ENCODE assay signal across 8 cellular contexts in the genomic region with DNA sequence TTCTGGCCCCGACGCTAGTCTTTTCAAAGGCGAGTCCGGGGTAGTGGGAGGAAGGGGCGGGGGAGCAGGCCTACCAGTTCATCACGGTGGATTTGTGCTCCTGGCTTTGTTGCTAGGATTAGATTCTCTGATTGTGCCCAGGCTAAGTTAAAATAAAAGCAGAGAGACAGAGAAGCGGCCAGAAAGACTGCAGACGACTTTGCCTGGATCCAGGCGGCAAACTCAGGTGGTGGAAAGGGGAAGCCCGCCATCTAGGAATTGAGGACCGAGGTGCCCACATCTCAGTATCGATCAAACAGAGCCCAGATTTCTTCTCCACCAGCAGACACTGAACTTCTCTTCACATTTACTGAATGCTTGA. TPM values are rescaled to one million over a fixed set of nuclear protein-coding genes. Genes with fewer than 3 reads are reported as not detected.
A peak's percentile ranks its signal among the peaks of the same experiment; 100 is the strongest.
DNase-seq lines count a peak whose midpoint lies in the region; ATAC-seq and TF ChIP-seq lines count a peak whose summit lies in the region.

No MANE protein-coding gene starts in this region.

- 6 to 16% methylated on average over 9 to 12 of the region's 12 CpGs for WGBS in esophagus squamous epithelium, 2 donors

- H3K9me3 ChIP-seq in esophagus squamous epithelium (no peaks in the 10 kb centered on the region), uterus (no peaks in the 10 kb centered on the region)

- peak overlapping the region; percentile 83 for H3K4me3 Mint-ChIP-seq in osteocyte (ENCODE audit: unreplicated experiment)

- intact Hi-C loops in esophagus squamous epithelium (cut with DNase I): no loop called here
- intact Hi-C loops in uterus (cut with DNase I; ENCODE audit: low total_unique reads): no loop called here

- H3K27ac ChIP-seq in esophagus squamous epithelium: no peak overlapping the region
- H3K27ac ChIP-seq in uterus: no peak overlapping the region

- H3K36me3 ChIP-seq in esophagus squamous epithelium: no peaks in the 10 kb centered on the region
- no peaks in the 10 kb centered on the region for H3K36me3 ChIP-seq in uterus

- H3K9me3 Mint-ChIP-seq in osteocyte (ENCODE audit: unreplicated experiment): no peaks in the 10 kb centered on the region

- TF ChIP-seq POLR2A in esophagus squamous epithelium (IDR thresholded peaks at IDR 0.05): no peak
- TF ChIP-seq POLR2A in uterus (IDR thresholded peaks at IDR 0.05): no peak

- H3K27me3 ChIP-seq in esophagus squamous epithelium: peaks cover 0 to 88% (median 13%) of the 10 kb centered on the region in 4 donors
- H3K27me3 ChIP-seq in uterus: peaks cover 0 to 34% of the 10 kb centered on the region in 2 donors

- H3K27me3 Mint-ChIP-seq in osteocyte (ENCODE audit: unreplicated experiment): peaks cover 8% of the 10 kb centered on the region

- TF ChIP-seq CTCF in esophagus squamous epithelium (IDR thresholded peaks at IDR 0.05) (no peak), osteocyte (IDR thresholded peaks at IDR 0.05) (no peak), uterus (IDR thresholded peaks at IDR 0.05) (no peak)

- peak overlapping the region in 3 of 4 donors; percentile 42 to 65 (median 45) for H3K4me3 ChIP-seq in esophagus squamous epithelium
- H3K4me3 ChIP-seq in uterus: peak overlapping the region in 1 of 2 donors; percentile 4

- DNase-seq in Caki2 (ENCODE audit: low read depth) (peak; percentile 1), NCI-H345 (lab: John Stamatoyannopoulos, UW) (peak; percentile 79), esophagus squamous epithelium (lab: John Stamatoyannopoulos, UW) (no peak), osteocyte (ENCODE audit: extremely low spot score, unreplicated experiment) (no peak), uterus (no peak), NCI-H146 (lab: John Stamatoyannopoulos, UW) (no peak)

- H3K4me1 ChIP-seq in esophagus squamous epithelium (peaks cover 3 to 39% (median 22%) of the 10 kb centered on the region in 3 donors), uterus (peaks cover 0 to 8% of the 10 kb centered on the region in 2 donors)

- ATAC-seq in GM21723 (IDR thresholded peaks at IDR 0.05; ENCODE audit: unreplicated experiment) (no peak), HG02884 (IDR thresholded peaks at IDR 0.05; ENCODE audit: unreplicated experiment) (no peak)

- peaks cover 26% of the 10 kb centered on the region for H3K4me1 Mint-ChIP-seq in osteocyte (ENCODE audit: unreplicated experiment)

- in situ Hi-C loops in Caki2 (cut with HindIII; ENCODE audit: low pct_unique_long_range_greater_than_20kb, low sequenced_read_pairs): no loop called here

- H3K36me3 Mint-ChIP-seq in osteocyte (ENCODE audit: unreplicated experiment): peaks cover 6% of the 10 kb centered on the region

- H3K27ac Mint-ChIP-seq in osteocyte (ENCODE audit: unreplicated experiment): peak overlapping the region; percentile 35

RNA-seq across cellular contexts. Expression of gene FAT3, which starts 2.6 kb away (rescaled TPM):
- 2.7 and 3.7 TPM in 2 replicates for total RNA-seq in Caki2 (2014; rRNA removed; shearing (Covaris generic); ENCODE audit: low replicate concordance)
- total RNA-seq in esophagus squamous epithelium (under 1 TPM; 0.08 to 0.57 (median 0.26) TPM), osteocyte (12.3 and 13.2 TPM in 2 replicates), uterus (10 to 100 TPM in 1 of 4 donors, 1 to 10 TPM in 3; 1.3 to 44.5 (median 6.0) TPM)

Comparison
In these comparisons a context has a peak if more than half of its experiments do, and no peak if none do; other contexts are left out.
1. DNase-seq: peak in Caki2 (single experiment) and NCI-H345 (single experiment); none in esophagus squamous epithelium (single experiment), osteocyte (single experiment), uterus (0 of 2) and NCI-H146 (single experiment).